Comparison of ENCODE assay signal across 15 cellular contexts in genomic region chr15:29141908-29142747, GRCh38.
DNase-seq lines count a peak whose midpoint lies in the region; ATAC-seq and TF ChIP-seq lines count a peak whose summit lies in the region.
"Had no signal": no experiment of that assay in that cellular context is flagged by ENCODE, and none has a peak within 500 bp of the region (broad histone marks: within the 10 kb centered on the region; RNA-seq: fewer than 3 reads in every experiment).

No MANE protein-coding gene starts in this region.

- peak overlapping the region; percentile 21 to 27 for H3K27ac ChIP-seq in prostate gland

- H3K4me3 ChIP-seq in epithelial cell of esophagus (ENCODE audit: low read length) (no peak overlapping the region), prostate gland (no peak overlapping the region)

- no peaks in the 10 kb centered on the region for H3K36me3 ChIP-seq in prostate gland

- H3K4me1 ChIP-seq in prostate gland (replicated peaks) = no peaks in the 10 kb centered on the region

- TF ChIP-seq POLR2A in prostate gland (IDR thresholded peaks at IDR 0.05) = no peak

- DNase-seq in epithelial cell of esophagus (ENCODE audit: low read depth) (peak; percentile 34), prostate gland (ENCODE audit: low spot score) (peak; percentile 76), NCI-H2171 treated with DMSO at 0.1 percent for 48 hours (lab: John Stamatoyannopoulos, UW) (no peak)
- no peak for DNase-seq in activated CD4-positive, alpha-beta T cell treated with anti-CD3 and anti-CD28 coated beads, Interleukin-2, amount 50 U/mL, for 1 hour
- DNase-seq: activated CD8-positive, alpha-beta memory T cell treated with anti-CD3 and anti-CD28 coated beads, Interleukin-2, amount 10 ng/mL, durations not matched to agents 7 days and 5 days; activated naive CD4-positive, alpha-beta T cell treated with anti-CD3 and anti-CD28 coated beads, Interleukin-2, amount 10 ng/mL, durations not matched to agents 7 days and 5 days; caudate nucleus; GOT3; NCI-H1092; NCI-H526 treated with DMSO at 0.1 percent for 48 hours; SIG-M5; stimulated activated naive CD8-positive, alpha-beta T cell treated with anti-CD3 and anti-CD28 coated beads, Interleukin-15, amount 100 ng/mL, for 72 hours had no signal

- no peaks in the 10 kb centered on the region for H3K27me3 ChIP-seq in prostate gland (replicated peaks; ENCODE audit: insufficient read depth)

- WGBS in prostate gland = 68% methylated on average over 10 of the region's 10 CpGs

- intact Hi-C loops in prostate gland (cut with DNase I) = no loop called here

- ATAC-seq in GM19463 (IDR thresholded peaks at IDR 0.05; ENCODE audit: unreplicated experiment) = peak; percentile 39
- peak; percentile 46 for ATAC-seq in HG03432 (IDR thresholded peaks at IDR 0.05; ENCODE audit: unreplicated experiment)
- ATAC-seq in HG02571 (IDR thresholded peaks at IDR 0.05; ENCODE audit: unreplicated experiment) = no peak
- ATAC-seq: activated CD8-positive, alpha-beta memory T cell treated with anti-CD3 and anti-CD28 coated beads, Interleukin-2, amount 10 ng/mL, durations not matched to agents 7 days and 5 days; stimulated activated naive CD8-positive, alpha-beta T cell treated with anti-CD3 and anti-CD28 coated beads, Interleukin-15, amount 100 ng/mL, for 72 hours had no signal

- TF ChIP-seq CTCF in epithelial cell of esophagus (IDR thresholded peaks at IDR 0.05; ENCODE audit: insufficient read depth, low read depth, low read length, missing control alignments) (no peak), prostate gland (IDR thresholded peaks at IDR 0.05) (no peak)

- H3K9me3 ChIP-seq in prostate gland = no peaks in the 10 kb centered on the region

Comparison
In these comparisons a context has a peak if more than half of its experiments do, and no peak if none do; other contexts are left out.
1. DNase-seq: peak in epithelial cell of esophagus (single experiment) and prostate gland (single experiment); none in activated CD4-positive, alpha-beta T cell treated with anti-CD3 and anti-CD28 coated beads, Interleukin-2, amount 50 U/mL, for 1 hour (single experiment) and NCI-H2171 treated with DMSO at 0.1 percent for 48 hours (single experiment).